1 cellular context compared by ENCODE assay signal in genomic region chr7:7499892-7500291, GRCh38.
TF ChIP-seq lines count a peak whose summit lies in the region.

No MANE protein-coding gene starts in this region.

TF ChIP-seq in HepG2, 621 proteins besides CTCF, POLR2A, EP300 and RAD21 (continues in another document):
- no peak for TF ChIP-seq FOXA1 (IDR thresholded peaks at IDR 0.05)
- TF ChIP-seq FOXA1 (CRISPR knock-in tag; IDR thresholded peaks at IDR 0.05), result peak; percentile 93
- TF ChIP-seq FOXA3 (CRISPR knock-in tag; IDR thresholded peaks at IDR 0.05), result peak; percentile 94
- no peak for TF ChIP-seq FOXO4 (CRISPR knock-in tag; conservative IDR thresholded peaks at IDR 0.05)
- peak; percentile 69 for TF ChIP-seq NR2F6 (IDR thresholded peaks at IDR 0.05)
- peak; percentile 62 for TF ChIP-seq NR2F6 (CRISPR knock-in tag; IDR thresholded peaks at IDR 0.05)
- peak; percentile 33 for TF ChIP-seq BCL6 (CRISPR knock-in tag; IDR thresholded peaks at IDR 0.05)
- no peak for TF ChIP-seq ARID2 (CRISPR knock-in tag; IDR thresholded peaks at IDR 0.05; ENCODE audit: borderline replicate concordance)
- TF ChIP-seq HOMEZ (CRISPR knock-in tag; IDR thresholded peaks at IDR 0.05; ENCODE audit: low read depth), result peak; percentile 95
- TF ChIP-seq PRDM15 (CRISPR knock-in tag; IDR thresholded peaks at IDR 0.05), result no peak
- 0 out of 2 replicates have a peak, but pooled peaks have one; percentile 25 for TF ChIP-seq MED1 (CRISPR knock-in tag; IDR thresholded peaks at IDR 0.05)
- peak; percentile 81 for TF ChIP-seq RARA (CRISPR knock-in tag; IDR thresholded peaks at IDR 0.05)
- TF ChIP-seq MAZ (IDR thresholded peaks at IDR 0.05; ENCODE audit: borderline replicate concordance, low read depth, low read length), result no peak
- TF ChIP-seq MAZ (CRISPR knock-in tag; IDR thresholded peaks at IDR 0.05; ENCODE audit: low read depth), result no peak
- peak; percentile 83 for TF ChIP-seq GATAD2A (CRISPR knock-in tag; IDR thresholded peaks at IDR 0.05)
- 0 out of 2 replicates have a peak, but pooled peaks have one; percentile 47 for TF ChIP-seq TRIM24 (CRISPR knock-in tag; IDR thresholded peaks at IDR 0.05)
- no peak for TF ChIP-seq SMAD3 (CRISPR knock-in tag; IDR thresholded peaks at IDR 0.05)
- 0 out of 2 replicates have a peak, but pooled peaks have one; percentile 24 for TF ChIP-seq HDAC2 (CRISPR knock-in tag; IDR thresholded peaks at IDR 0.05)
- peak; percentile 78 for TF ChIP-seq HMG20A (CRISPR knock-in tag; IDR thresholded peaks at IDR 0.05; ENCODE audit: borderline replicate concordance)
- peak; percentile 50; the same call in 1 of the 2 replicates for TF ChIP-seq FOXO1 (CRISPR knock-in tag; IDR thresholded peaks at IDR 0.05)
- TF ChIP-seq ZNF264 (CRISPR knock-in tag; IDR thresholded peaks at IDR 0.05), result 0 out of 2 replicates have a peak, but pooled peaks have one; percentile 31
- TF ChIP-seq ATF7-NPFF (CRISPR knock-in tag; IDR thresholded peaks at IDR 0.05; ENCODE audit: low read depth), result no peak
- TF ChIP-seq ZNF383 (CRISPR knock-in tag; IDR thresholded peaks at IDR 0.05; ENCODE audit: borderline replicate concordance), result no peak
- TF ChIP-seq MIXL1 (CRISPR knock-in tag; IDR thresholded peaks at IDR 0.05), result peak; percentile 76
- no peak for TF ChIP-seq KAT2B (IDR thresholded peaks at IDR 0.05; ENCODE audit: borderline replicate concordance, low read depth, low read length)
- 0 out of 2 replicates have a peak, but pooled peaks have one; percentile 20 for TF ChIP-seq THAP11 (CRISPR knock-in tag; IDR thresholded peaks at IDR 0.05)
- peak; percentile 66; the same call in 1 of the 2 replicates for TF ChIP-seq MIER3 (CRISPR knock-in tag; IDR thresholded peaks at IDR 0.05; ENCODE audit: borderline replicate concordance)
- peak; percentile 92 for TF ChIP-seq ARID5B (CRISPR knock-in tag; IDR thresholded peaks at IDR 0.05)
- TF ChIP-seq ONECUT2 (CRISPR knock-in tag; IDR thresholded peaks at IDR 0.05), result 0 out of 2 replicates have a peak, but pooled peaks have one; percentile 15
- no peak for TF ChIP-seq ZXDC (CRISPR knock-in tag; IDR thresholded peaks at IDR 0.05)
- TF ChIP-seq RBAK (CRISPR knock-in tag; IDR thresholded peaks at IDR 0.05), result peak; percentile 53; the same call in 1 of the 2 replicates
- TF ChIP-seq RXRB (CRISPR knock-in tag; IDR thresholded peaks at IDR 0.05; ENCODE audit: borderline replicate concordance), result peak; percentile 66; the same call in 1 of the 2 replicates
- TF ChIP-seq ZFP37 (CRISPR knock-in tag; IDR thresholded peaks at IDR 0.05; ENCODE audit: borderline replicate concordance), result no peak
- TF ChIP-seq ZNF644 (CRISPR knock-in tag; IDR thresholded peaks at IDR 0.05; ENCODE audit: low read depth), result peak; percentile 86
- TF ChIP-seq ETV5 (CRISPR knock-in tag; IDR thresholded peaks at IDR 0.05; ENCODE audit: borderline replicate concordance), result peak; percentile 79; the same call in 1 of the 2 replicates
- peak; percentile 53; the same call in 1 of the 2 replicates for TF ChIP-seq ZNF609 (CRISPR knock-in tag; IDR thresholded peaks at IDR 0.05; ENCODE audit: borderline replicate concordance)
- peak; percentile 34; the same call in 1 of the 2 replicates for TF ChIP-seq NR2F2 (IDR thresholded peaks at IDR 0.05; ENCODE audit: borderline replicate concordance, low read depth)
- TF ChIP-seq CC2D1A (CRISPR knock-in tag; IDR thresholded peaks at IDR 0.05), result no peak
- TF ChIP-seq SOX6 (IDR thresholded peaks at IDR 0.05), result no peak
- peak; percentile 68 for TF ChIP-seq SOX6 (CRISPR knock-in tag; IDR thresholded peaks at IDR 0.05)
- no peak for TF ChIP-seq FOXP1 (IDR thresholded peaks at IDR 0.05)
- TF ChIP-seq FOXP1 (CRISPR knock-in tag; IDR thresholded peaks at IDR 0.05), result peak; percentile 63; the same call in 1 of the 2 replicates
- TF ChIP-seq NR2C2 (CRISPR knock-in tag; IDR thresholded peaks at IDR 0.05; ENCODE audit: borderline replicate concordance), result peak; percentile 31; the same call in 1 of the 2 replicates
- TF ChIP-seq FOXJ3 (CRISPR knock-in tag; IDR thresholded peaks at IDR 0.05; ENCODE audit: borderline replicate concordance), result peak; percentile 80; the same call in 1 of the 2 replicates
- TF ChIP-seq PPARG (CRISPR knock-in tag; conservative IDR thresholded peaks at IDR 0.05), result 0 out of 2 replicates have a peak, but pooled peaks have one; percentile 47
